In the genomic region with DNA sequence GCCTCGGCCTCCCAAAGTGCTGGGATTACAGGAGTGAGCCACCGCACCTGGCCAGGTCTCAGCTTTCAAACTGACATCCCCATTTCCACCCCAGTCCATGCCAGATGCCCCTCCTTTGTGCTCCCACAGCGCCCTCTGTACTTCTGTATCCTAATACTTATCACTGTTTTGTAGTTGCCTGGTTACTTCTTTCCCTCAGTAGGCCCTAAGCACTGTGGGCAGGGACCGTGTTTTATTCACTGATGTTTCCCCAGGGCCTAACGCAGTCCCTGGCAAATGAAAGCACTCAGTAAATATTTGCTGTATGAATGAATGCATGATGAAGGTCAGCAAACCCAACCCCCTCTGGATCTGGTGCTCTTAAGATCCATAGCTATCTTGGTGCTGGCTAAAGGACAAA, we compare ENCODE assay signal across 11 cellular contexts. TPM values are rescaled to one million over a fixed set of nuclear protein-coding genes. Genes with fewer than 3 reads are reported as not detected.
DNase-seq lines count a peak whose midpoint lies in the region; ATAC-seq and TF ChIP-seq lines count a peak whose summit lies in the region.
"Had no signal": no experiment of that assay in that cellular context is flagged by ENCODE, and none has a peak within 500 bp of the region (broad histone marks: within the 10 kb centered on the region; RNA-seq: fewer than 3 reads in every experiment).

No MANE protein-coding gene starts in this region.

- no peak overlapping the region for H4K91ac ChIP-seq in IMR-90 (ENCODE audit: insufficient read depth, low read depth, low read length)
- H4K91ac ChIP-seq in mesenchymal stem cell (ENCODE audit: low read length), result no peak overlapping the region

- H3K36me3 ChIP-seq in IMR-90 (ENCODE audit: control insufficient read depth, insufficient read depth, low read length) (peaks cover 29% of the 10 kb centered on the region), mesenchymal stem cell (ENCODE audit: control insufficient read depth in 1 of 2, insufficient read depth in 2 of 2, low read depth in 1 of 2, low read length in 2 of 2) (peaks cover 39% of the 10 kb centered on the region in 2 experiments)

- H3K56ac ChIP-seq in IMR-90 (ENCODE audit: extremely low read depth, insufficient read depth, low read length), result no peak overlapping the region

- 100% methylated on average over 1 of the region's 5 CpGs; no CpG with 5 or more reads in 1 of the 2 experiments for WGBS in IMR-90 (ENCODE audit: extremely low coverage in 2 of 2, insufficient read length in 1 of 2), 2 experiments
- 91% methylated on average over 5 of the region's 5 CpGs for WGBS in mesenchymal stem cell

- TF ChIP-seq CTCF in Calu3 (IDR thresholded peaks at IDR 0.05; ENCODE audit: unreplicated experiment) (no peak), IMR-90 (conservative IDR thresholded peaks at IDR 0.05; ENCODE audit: low read depth, low read length) (no peak)

- in situ Hi-C loops in IMR-90 (cut with MboI; ENCODE audit: low sequenced_read_pairs), result no loop called here

- no peak overlapping the region for H3K4me3 Mint-ChIP-seq in Calu3 (ENCODE audit: low read depth, unreplicated experiment)
- no peak overlapping the region for H3K4me3 Mint-ChIP-seq in activated CD8-positive, alpha-beta memory T cell treated with anti-CD3 and anti-CD28 coated beads, Interleukin-2, amount 10 ng/mL, durations not matched to agents 7 days and 5 days

- H4K8ac ChIP-seq in IMR-90 (ENCODE audit: low read depth in 2 of 2, low read length in 2 of 2) (no peak overlapping the region), mesenchymal stem cell (ENCODE audit: low read length) (no peak overlapping the region)

- no peak overlapping the region for H2BK20ac ChIP-seq in IMR-90 (ENCODE audit: low read depth, low read length)

- CTCF ChIA-PET in Calu3 (lab: Charles Lee), result interaction anchor here (0.7 kb wide), 2 partner anchors 155 to 856 kb away, joined by 4 to 6 read pairs; no protein-coding TSS in a partner anchor
- CTCF ChIA-PET in IMR-90 (lab: Yijun Ruan, JAX), result no interaction called here
- CTCF ChIA-PET in activated CD8-positive, alpha-beta memory T cell treated with anti-CD3 and anti-CD28 coated beads, Interleukin-2, amount 10 ng/mL, durations not matched to agents 7 days and 5 days (lab: Charles Lee), result interaction anchor here (1.0 to 4.3 kb wide), 3 partner anchors 9 to 121 kb away, joined by 3 to 19 read pairs (median 4); no protein-coding TSS in a partner anchor

- no peak overlapping the region for H2BK12ac ChIP-seq in mesenchymal stem cell (ENCODE audit: low read length in 2 of 2)

- H3K23ac ChIP-seq in IMR-90 (ENCODE audit: low read depth, low read length), result no peak overlapping the region
- no peak overlapping the region for H3K23ac ChIP-seq in mesenchymal stem cell (ENCODE audit: low read length in 2 of 2)

- H3K79me1 ChIP-seq in IMR-90 (ENCODE audit: low read depth in 1 of 2, low read length in 2 of 2) (peaks cover 35 to 72% of the 10 kb centered on the region in 2 experiments; a peak in 3 of 4 replicates), mesenchymal stem cell (replicated peaks; ENCODE audit: low read length, poor library complexity, severe bottlenecking) (peaks cover 35% of the 10 kb centered on the region)

- H3K27ac Mint-ChIP-seq in Calu3 (ENCODE audit: unreplicated experiment), result peak overlapping the region; percentile 33
- H3K27ac Mint-ChIP-seq in activated CD8-positive, alpha-beta memory T cell treated with anti-CD3 and anti-CD28 coated beads, Interleukin-2, amount 10 ng/mL, durations not matched to agents 7 days and 5 days, result no peak overlapping the region

- no peak for TF ChIP-seq RAD21 in IMR-90 (IDR thresholded peaks at IDR 0.05; ENCODE audit: low read length)

- dilution Hi-C loops in IMR-90 (cut with HindIII; ENCODE audit: low sequenced_read_pairs, unreplicated experiment), result no loop called here

- TF ChIP-seq POLR2A in IMR-90 (IDR thresholded peaks at IDR 0.05; ENCODE audit: low read depth, low read length), result no peak

- no peaks in the 10 kb centered on the region for H3K27me3 Mint-ChIP-seq in Calu3 (ENCODE audit: unreplicated experiment)
- H3K27me3 Mint-ChIP-seq in activated CD8-positive, alpha-beta memory T cell treated with anti-CD3 and anti-CD28 coated beads, Interleukin-2, amount 10 ng/mL, durations not matched to agents 7 days and 5 days, result no peaks in the 10 kb centered on the region

- H2BK5ac ChIP-seq in IMR-90 (ENCODE audit: low read depth, low read length, poor library complexity, severe bottlenecking) (no peak overlapping the region), mesenchymal stem cell (ENCODE audit: low read depth, low read length, poor library complexity, severe bottlenecking) (no peak overlapping the region)

- H2AK5ac ChIP-seq in IMR-90 (ENCODE audit: low read depth, low read length) (no peak overlapping the region), mesenchymal stem cell (ENCODE audit: low read length, severe bottlenecking) (no peak overlapping the region)

- H3K9me3 ChIP-seq in IMR-90 (ENCODE audit: control insufficient read depth, insufficient read depth, low read length) (no peaks in the 10 kb centered on the region), mesenchymal stem cell (ENCODE audit: control insufficient read depth, low read length) (no peaks in the 10 kb centered on the region)
- H3K9me3 ChIP-seq: tibial nerve had no signal

- peaks cover 33% of the 10 kb centered on the region for H3K4me1 Mint-ChIP-seq in Calu3 (ENCODE audit: low read depth, unreplicated experiment)
- peaks cover 27% of the 10 kb centered on the region for H3K4me1 Mint-ChIP-seq in activated CD8-positive, alpha-beta memory T cell treated with anti-CD3 and anti-CD28 coated beads, Interleukin-2, amount 10 ng/mL, durations not matched to agents 7 days and 5 days

- H2AFZ ChIP-seq in IMR-90 (replicated peaks; ENCODE audit: low read length, poor library complexity), result no peak overlapping the region
- H2AFZ ChIP-seq in mesenchymal stem cell (ENCODE audit: low read depth, low read length), result no peak overlapping the region

- peaks cover 13% of the 10 kb centered on the region for H3K9me1 ChIP-seq in IMR-90 (ENCODE audit: insufficient read depth, low read length)

- peak overlapping the region; percentile 42 for H2AK9ac ChIP-seq in IMR-90 (replicated peaks; ENCODE audit: low read depth, low read length, poor library complexity)

- no peak overlapping the region for H2BK15ac ChIP-seq in IMR-90 (ENCODE audit: low read depth, low read length)
- no peak overlapping the region for H2BK15ac ChIP-seq in mesenchymal stem cell (ENCODE audit: low read depth, poor library complexity, severe bottlenecking)

- H3K36me3 Mint-ChIP-seq in Calu3 (ENCODE audit: insufficient read depth, unreplicated experiment), result peaks cover 68% of the 10 kb centered on the region
- H3K36me3 Mint-ChIP-seq in activated CD8-positive, alpha-beta memory T cell treated with anti-CD3 and anti-CD28 coated beads, Interleukin-2, amount 10 ng/mL, durations not matched to agents 7 days and 5 days, result peaks cover 8% of the 10 kb centered on the region

- H3K4me2 ChIP-seq in IMR-90 (ENCODE audit: low read depth, low read length) (no peak overlapping the region), mesenchymal stem cell (ENCODE audit: low read length, poor library complexity, severe bottlenecking) (no peak overlapping the region)

- H3K4me1 ChIP-seq in IMR-90 (ENCODE audit: control insufficient read depth, insufficient read depth, low read length), result peaks cover 10% of the 10 kb centered on the region
- H3K4me1 ChIP-seq in mesenchymal stem cell (ENCODE audit: control insufficient read depth, insufficient read depth, low read depth, low read length), result peaks cover 16% of the 10 kb centered on the region

- H3K4ac ChIP-seq in IMR-90 (ENCODE audit: low read depth, low read length), result no peak overlapping the region
- H3K4ac ChIP-seq in mesenchymal stem cell (ENCODE audit: low read depth in 1 of 2, low read length in 2 of 2), result no peak overlapping the region

- H3K27ac ChIP-seq in IMR-90 (ENCODE audit: insufficient read depth, low read length), result no peak overlapping the region
- no peak overlapping the region for H3K27ac ChIP-seq in mesenchymal stem cell (ENCODE audit: low read length, poor library complexity, severe bottlenecking)
- H3K27ac ChIP-seq: tibial nerve had no signal

- H4K5ac ChIP-seq in IMR-90 (ENCODE audit: low read depth, low read length), result no peak overlapping the region

- H3K4me3 ChIP-seq in IMR-90 (ENCODE audit: insufficient read depth, low read depth, low read length) (no peak overlapping the region), mesenchymal stem cell (ENCODE audit: insufficient read depth in 1 of 2, low read depth in 1 of 2, low read length in 2 of 2) (no peak overlapping the region)
- H3K4me3 ChIP-seq: tibial nerve had no signal

- BruUV-seq in Calu3 (replicated peaks; lab: Mats Ljungman, UMichigan) (no TSS peak), IMR-90 (replicated peaks; lab: Mats Ljungman, UMichigan) (no TSS peak)

- H3K27me3 ChIP-seq in IMR-90 (ENCODE audit: control insufficient read depth, insufficient read depth, low read length), result no peaks in the 10 kb centered on the region
- no peaks in the 10 kb centered on the region for H3K27me3 ChIP-seq in mesenchymal stem cell (ENCODE audit: control insufficient read depth in 1 of 2, insufficient read depth in 1 of 2, low read length in 2 of 2)
- H3K27me3 ChIP-seq: tibial nerve had no signal

- H3K18ac ChIP-seq in IMR-90 (ENCODE audit: low read depth, low read length), result no peak overlapping the region
- no peak overlapping the region for H3K18ac ChIP-seq in mesenchymal stem cell (ENCODE audit: low read depth in 1 of 2, low read length in 2 of 2)

- H3K14ac ChIP-seq in IMR-90 (replicated peaks; ENCODE audit: low read depth, low read length), result no peak overlapping the region
- no peak overlapping the region for H3K14ac ChIP-seq in mesenchymal stem cell (ENCODE audit: low read length in 2 of 2)

- POLR2A ChIA-PET in IMR-90 (lab: Charles Lee; ENCODE audit: unreplicated experiment), result interaction anchor here (0.6 to 0.7 kb wide), 2 partner anchors 146 to 281 kb away, joined by 3 to 9 read pairs; no protein-coding TSS in a partner anchor

- intact Hi-C loops in Calu3 (cut with micrococcal nuclease; ENCODE audit: unreplicated experiment) (no loop called here), IMR-90 (cut with micrococcal nuclease) (no loop called here)

- no peaks in the 10 kb centered on the region for H3K9me3 Mint-ChIP-seq in Calu3 (ENCODE audit: low read depth, unreplicated experiment)
- H3K9me3 Mint-ChIP-seq in activated CD8-positive, alpha-beta memory T cell treated with anti-CD3 and anti-CD28 coated beads, Interleukin-2, amount 10 ng/mL, durations not matched to agents 7 days and 5 days (ENCODE audit: low read depth), result no peaks in the 10 kb centered on the region

- ATAC-seq in IMR-90 (ENCODE audit: low read depth) (no peak), HG03342 (IDR thresholded peaks at IDR 0.05; ENCODE audit: unreplicated experiment) (no peak)
- no peak for ATAC-seq in activated CD8-positive, alpha-beta memory T cell treated with anti-CD3 and anti-CD28 coated beads, Interleukin-2, amount 10 ng/mL, durations not matched to agents 7 days and 5 days

- DNase-seq in Calu3 (no peak), IMR-90 (no peak), SW480 (ENCODE audit: low spot score) (peak; percentile 14), mesenchymal stem cell (peak; percentile 17), medulla oblongata (ENCODE audit: extremely low spot score) (no peak), kidney glomerular epithelial cell (lab: John Stamatoyannopoulos, UW) (no peak)
- no peak for DNase-seq in activated CD8-positive, alpha-beta memory T cell treated with anti-CD3 and anti-CD28 coated beads, Interleukin-2, amount 10 ng/mL, durations not matched to agents 7 days and 5 days
- DNase-seq: DMS79 treated with DMSO at 0.1 percent for 48 hours, posterior cingulate gyrus had no signal

- H4K20me1 ChIP-seq in IMR-90 (ENCODE audit: insufficient read depth, low read length), result no peaks in the 10 kb centered on the region; the same call in 1 of the 2 replicates

- H3K9ac ChIP-seq in IMR-90 (ENCODE audit: low read depth, low read length) (no peak overlapping the region), mesenchymal stem cell (ENCODE audit: low read length) (peak overlapping the region; percentile 37)

- H2BK120ac ChIP-seq in IMR-90 (ENCODE audit: low read depth, low read length), result no peak overlapping the region
- H2BK120ac ChIP-seq in mesenchymal stem cell (ENCODE audit: low read depth, low read length), result no peak overlapping the region

RNA-seq across cellular contexts. Expression of a gene that starts 2.2 kb away (rescaled TPM):
- 9.5 and 10.6 TPM in 2 replicates for total RNA-seq in Calu3 (2022)
- total RNA-seq in IMR-90 (2012; rRNA removed), result 13.8 and 14.2 TPM in 2 replicates
- 22.3 and 23.7 TPM in 2 replicates for polyA plus RNA-seq in IMR-90 (2012; rRNA removed)
- 12.9 and 15.6 TPM in 2 replicates for polyA plus RNA-seq in IMR-90 (2012; cell fraction: cytosol; rRNA removed)
- 112 and 171 TPM in 2 replicates for polyA plus RNA-seq in IMR-90 (2012; cell fraction: nucleus; rRNA removed; ENCODE audit: low replicate concordance)
- polyA plus RNA-seq in mesenchymal stem cell (2013, experiment 1 of 2), result 16.3 TPM
- polyA plus RNA-seq in mesenchymal stem cell (2013, experiment 2 of 2), result 14.9 TPM
- 1 to 10 TPM; 4.8 to 5.1 TPM for total RNA-seq in activated CD8-positive, alpha-beta memory T cell treated with anti-CD3 and anti-CD28 coated beads, Interleukin-2, amount 10 ng/mL, durations not matched to agents 7 days and 5 days

RNA-seq across cellular contexts. Expression of a gene that starts 5.2 kb away (rescaled TPM):
- total RNA-seq in Calu3 (2022), result 72.2 and 74.9 TPM in 2 replicates
- 76.7 and 84.4 TPM in 2 replicates for total RNA-seq in IMR-90 (2012; rRNA removed)
- 91.9 and 93.9 TPM in 2 replicates for polyA plus RNA-seq in IMR-90 (2012; rRNA removed)
- polyA plus RNA-seq in IMR-90 (2012; cell fraction: cytosol; rRNA removed), result 77.7 and 88.8 TPM in 2 replicates
- polyA plus RNA-seq in IMR-90 (2012; cell fraction: nucleus; rRNA removed; ENCODE audit: low replicate concordance), result 232 and 369 TPM in 2 replicates
- polyA plus RNA-seq in mesenchymal stem cell (2013, experiment 1 of 2), result 47.6 TPM
- 46.2 TPM for polyA plus RNA-seq in mesenchymal stem cell (2013, experiment 2 of 2)
- 10 to 100 TPM; 33.5 to 39.3 TPM for total RNA-seq in activated CD8-positive, alpha-beta memory T cell treated with anti-CD3 and anti-CD28 coated beads, Interleukin-2, amount 10 ng/mL, durations not matched to agents 7 days and 5 days

RNA-seq across cellular contexts. Expression of a gene that starts 5.4 kb away (rescaled TPM):
- total RNA-seq in Calu3 (2022) (41.7 and 45.7 TPM in 2 replicates), IMR-90 (2012; rRNA removed) (24.7 and 27.5 TPM in 2 replicates)
- polyA plus RNA-seq in IMR-90 (2012; rRNA removed), result 22.8 and 27.1 TPM in 2 replicates
- 19.9 and 21.4 TPM in 2 replicates for polyA plus RNA-seq in IMR-90 (2012; cell fraction: cytosol; rRNA removed)
- polyA plus RNA-seq in IMR-90 (2012; cell fraction: nucleus; rRNA removed; ENCODE audit: low replicate concordance), result 20.0 and 35.9 TPM in 2 replicates
- polyA plus RNA-seq in mesenchymal stem cell (2013, experiment 1 of 2), result 44.6 TPM
- 48.4 TPM for polyA plus RNA-seq in mesenchymal stem cell (2013, experiment 2 of 2)
- total RNA-seq in activated CD8-positive, alpha-beta memory T cell treated with anti-CD3 and anti-CD28 coated beads, Interleukin-2, amount 10 ng/mL, durations not matched to agents 7 days and 5 days, result 10 to 100 TPM; 29.2 to 47.0 TPM

RNA-seq across cellular contexts. Expression of a gene that starts 21.1 kb away (rescaled TPM):
- total RNA-seq in Calu3 (2022) (41.2 and 41.8 TPM in 2 replicates), IMR-90 (2012; rRNA removed) (1.4 and 1.8 TPM in 2 replicates)
- polyA plus RNA-seq in IMR-90 (2012; rRNA removed), result 3.0 and 3.6 TPM in 2 replicates
- 1.1 and 1.2 TPM in 2 replicates for polyA plus RNA-seq in IMR-90 (2012; cell fraction: cytosol; rRNA removed)
- 24.1 and 31.5 TPM in 2 replicates for polyA plus RNA-seq in IMR-90 (2012; cell fraction: nucleus; rRNA removed; ENCODE audit: low replicate concordance)
- polyA plus RNA-seq in mesenchymal stem cell (2013, experiment 1 of 2), result 1.4 TPM
- 1.4 TPM for polyA plus RNA-seq in mesenchymal stem cell (2013, experiment 2 of 2)
- 10 to 100 TPM; 17.4 to 25.3 TPM for total RNA-seq in activated CD8-positive, alpha-beta memory T cell treated with anti-CD3 and anti-CD28 coated beads, Interleukin-2, amount 10 ng/mL, durations not matched to agents 7 days and 5 days

RNA-seq across cellular contexts. Expression of a gene that starts 35.1 kb away (rescaled TPM):
- total RNA-seq in Calu3 (2022) (0.45 and 11.0 TPM in 2 replicates), IMR-90 (2012; rRNA removed) (0.36 and 0.56 TPM in 2 replicates)
- polyA plus RNA-seq in IMR-90 (2012; rRNA removed), result 1.4 and 1.5 TPM in 2 replicates
- polyA plus RNA-seq in IMR-90 (2012; cell fraction: cytosol; rRNA removed), result 0.03 and 0.24 TPM in 2 replicates
- 22.7 and 24.0 TPM in 2 replicates for polyA plus RNA-seq in IMR-90 (2012; cell fraction: nucleus; rRNA removed; ENCODE audit: low replicate concordance)
- 0.43 TPM for polyA plus RNA-seq in mesenchymal stem cell (2013, experiment 1 of 2)
- 0.41 TPM for polyA plus RNA-seq in mesenchymal stem cell (2013, experiment 2 of 2)
- under 1 TPM in 1 of 2 experiments, not detected in 1; 0.76 TPM for total RNA-seq in activated CD8-positive, alpha-beta memory T cell treated with anti-CD3 and anti-CD28 coated beads, Interleukin-2, amount 10 ng/mL, durations not matched to agents 7 days and 5 days

Comparison
In these comparisons a context has a peak if more than half of its experiments do, and no peak if none do; other contexts are left out.
1. DNase-seq: peak in SW480 (single experiment) and mesenchymal stem cell (single experiment); none in Calu3 (single experiment), IMR-90 (single experiment), medulla oblongata (single experiment), activated CD8-positive, alpha-beta memory T cell treated with anti-CD3 and anti-CD28 coated beads, Interleukin-2, amount 10 ng/mL, durations not matched to agents 7 days and 5 days (single experiment) and kidney glomerular epithelial cell (single experiment).